18 cellular contexts compared by ENCODE assay signal in the genomic region with DNA sequence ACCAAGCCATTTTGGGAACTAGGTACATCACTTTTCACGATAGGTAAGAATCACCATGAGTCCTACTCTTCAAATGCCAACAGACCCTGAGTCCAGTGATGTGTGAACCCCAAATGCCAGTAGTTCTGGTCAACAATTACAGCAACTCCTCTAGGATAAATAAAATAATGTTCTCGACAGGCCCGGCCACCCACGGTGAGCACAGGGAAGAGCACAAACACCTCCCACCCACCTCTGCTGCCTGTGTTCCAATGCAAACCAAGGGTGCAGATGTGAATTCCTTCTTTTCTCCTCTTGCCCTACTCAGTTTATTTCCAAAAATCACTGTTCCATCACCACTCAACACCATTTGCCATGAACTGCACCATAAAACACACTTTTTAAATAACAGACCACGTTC. TPM values are rescaled to one million over a fixed set of nuclear protein-coding genes. Genes with fewer than 3 reads are reported as not detected.
DNase-seq lines count a peak whose midpoint lies in the region; ATAC-seq, FAIRE-seq and TF ChIP-seq lines count a peak whose summit lies in the region.
"Had no signal": no experiment of that assay in that cellular context is flagged by ENCODE, and none has a peak within 500 bp of the region (broad histone marks: within the 10 kb centered on the region; RNA-seq: fewer than 3 reads in every experiment).

No MANE protein-coding gene starts in this region.

- H3K4me1 Mint-ChIP-seq in GM23338 (peaks cover 59% of the 10 kb centered on the region), mesothelial cell of epicardium (peaks cover 54% of the 10 kb centered on the region)
- H3K4me1 Mint-ChIP-seq: CD8-positive, alpha-beta memory T cell had no signal

- no peaks in the 10 kb centered on the region for H3F3A ChIP-seq in GM23338 (replicated peaks; ENCODE audit: low read depth)

- H3K79me2 ChIP-seq in GM23338 (replicated peaks; ENCODE audit: insufficient read depth) (peaks cover 7% of the 10 kb centered on the region; the same call in 1 of the 2 replicates), H1 (ENCODE audit: control insufficient read depth in 1 of 2, insufficient read depth in 2 of 2, low read length in 2 of 2) (no peaks in the 10 kb centered on the region)

- no peak overlapping the region for H3K56ac ChIP-seq in H1 (replicated peaks; ENCODE audit: insufficient read length, low read depth, low read length)

- no peak overlapping the region for H2BK15ac ChIP-seq in H1 (ENCODE audit: low read length)

- no peak overlapping the region for H2AK5ac ChIP-seq in H1 (ENCODE audit: low read depth, low read length)

- intact Hi-C loops in heart right ventricle (cut with DNase I), result no loop called here

- peak overlapping the region; percentile 3 for H4K91ac ChIP-seq in H1 (replicated peaks; ENCODE audit: insufficient read length, low read length)

- H2AFZ ChIP-seq in GM23338 (no peak overlapping the region), H1 (ENCODE audit: low read length) (no peak overlapping the region)

- no peak overlapping the region for H3K18ac ChIP-seq in H1 (ENCODE audit: extremely low read depth, low read length)

- H3K27me3 ChIP-seq in GM23338 (ENCODE audit: insufficient read depth) (no peaks in the 10 kb centered on the region), H1 (replicated peaks in 1 of 4; ENCODE audit: control insufficient read depth in 3 of 4, extremely low read depth in 1 of 4, insufficient read depth in 3 of 4, low read length in 3 of 4) (0 out of 7 replicates have a peak, but pooled peaks cover 0 to 2% (median 0%) of the 10 kb centered on the region in 4 experiments), thoracic aorta (replicated peaks; ENCODE audit: insufficient read depth) (no peaks in the 10 kb centered on the region), heart right ventricle (no peaks in the 10 kb centered on the region)
- H3K27me3 ChIP-seq: BLaER1 had no signal

- H4K8ac ChIP-seq in H1 (ENCODE audit: extremely low read depth, insufficient read depth, low read length), result no peak overlapping the region

- no peak overlapping the region for H3K4me3 ChIP-seq in GM23338
- no peak overlapping the region for H3K4me3 ChIP-seq in H1 (ENCODE audit: extremely low read depth in 1 of 4, insufficient read depth in 2 of 4, low read depth in 3 of 4, low read length in 4 of 4)
- H3K4me3 ChIP-seq in thoracic aorta, result peak overlapping the region; percentile 1
- no peak overlapping the region for H3K4me3 ChIP-seq in heart right ventricle
- H3K4me3 ChIP-seq: BLaER1 had no signal

- H2BK5ac ChIP-seq in H1 (ENCODE audit: low read depth, low read length), result peak overlapping the region; percentile 36; the same call in 1 of the 2 replicates

- no peaks in the 10 kb centered on the region for H3K23me2 ChIP-seq in H1 (ENCODE audit: low read depth, low read length)

- 0 out of 2 replicates have a peak overlapping the region, but pooled peaks have one; percentile 5 for H2BK12ac ChIP-seq in H1 (ENCODE audit: low read depth, low read length)

- no peaks in the 10 kb centered on the region for H3K9me3 Mint-ChIP-seq in GM23338
- H3K9me3 Mint-ChIP-seq in mesothelial cell of epicardium, result peaks cover 6% of the 10 kb centered on the region

- WGBS in H1 (ENCODE audit: extremely low coverage in 1 of 2, insufficient coverage in 1 of 2, insufficient read length in 1 of 2, insufficient replicate concordance in 2 of 2, low coverage in 1 of 2, low lambda C conversion rate in 2 of 2, missing lambda C conversion rate in 1 of 2), 2 experiments, result 63% methylated on average over 5 of the region's 5 CpGs; no CpG with 5 or more reads in 1 of the 2 experiments
- 98 to 99% methylated on average over 5 of the region's 5 CpGs for WGBS in heart right ventricle, 2 donors

- no peaks in the 10 kb centered on the region for H3K9me2 ChIP-seq in GM23338 (ENCODE audit: insufficient read depth)

- H3K36me3 Mint-ChIP-seq in GM23338 (ENCODE audit: low read depth) (peaks cover 9% of the 10 kb centered on the region), mesothelial cell of epicardium (peaks cover 24% of the 10 kb centered on the region)
- H3K36me3 Mint-ChIP-seq: CD8-positive, alpha-beta memory T cell had no signal

- H3K4me2 ChIP-seq in GM23338 (peak overlapping the region; percentile 52), H1 (ENCODE audit: insufficient read depth in 1 of 2, low read depth in 2 of 2, low read length in 2 of 2) (peak overlapping the region; percentile 8 to 14; a peak in 1 of 4 replicates)
- H3K4me2 ChIP-seq: BLaER1 had no signal

- H3K36me3 ChIP-seq in GM23338 (ENCODE audit: insufficient read depth), result no peaks in the 10 kb centered on the region
- no peaks in the 10 kb centered on the region for H3K36me3 ChIP-seq in H1 (ENCODE audit: control insufficient read depth in 2 of 4, insufficient read depth in 4 of 4, low read length in 3 of 4)
- H3K36me3 ChIP-seq in thoracic aorta, result no peaks in the 10 kb centered on the region
- H3K36me3 ChIP-seq in heart right ventricle, result no peaks in the 10 kb centered on the region

- no peak overlapping the region for H2BK120ac ChIP-seq in H1 (replicated peaks; ENCODE audit: low read depth, low read length)

- H3K27ac ChIP-seq in GM23338 (ENCODE audit: low read depth) (0 out of 2 replicates have a peak overlapping the region, but pooled peaks have one; percentile 26), H1 (ENCODE audit: low read depth, low read length) (no peak overlapping the region), thoracic aorta (peak overlapping the region in 1 of 2 donors; percentile 1), heart right ventricle (no peak overlapping the region)
- H3K27ac ChIP-seq: 22Rv1, BLaER1 had no signal

- H3K4ac ChIP-seq in H1 (replicated peaks; ENCODE audit: insufficient read length, low read depth, low read length), result peak overlapping the region; percentile 40

- H3K9me3 ChIP-seq in H1 (ENCODE audit: insufficient read depth in 2 of 2, low read depth in 1 of 2, low read length in 1 of 2) (no peaks in the 10 kb centered on the region), thoracic aorta (no peaks in the 10 kb centered on the region), heart right ventricle (no peaks in the 10 kb centered on the region)
- H3K9me3 ChIP-seq: BLaER1, Caco-2 had no signal

- H3K9ac ChIP-seq in H1 (replicated peaks in 1 of 4; ENCODE audit: extremely low read depth in 1 of 4, low read depth in 3 of 4, low read length in 3 of 4), result no peak overlapping the region
- H3K9ac ChIP-seq: BLaER1 had no signal

- H3K4me3 Mint-ChIP-seq in GM23338 (no peak overlapping the region), mesothelial cell of epicardium (no peak overlapping the region)
- H3K4me3 Mint-ChIP-seq: CD8-positive, alpha-beta memory T cell had no signal

- CTCF ChIA-PET in H1 (lab: Charles Lee; ENCODE audit: partially characterized antibody), result no interaction called here

- TF ChIP-seq RAD21 in H1 (IDR thresholded peaks at IDR 0.05 in 1 of 2, conservative IDR thresholded peaks at IDR 0.05 in 1 of 2; ENCODE audit: low read depth in 2 of 2, low read length in 2 of 2), result no peak

- no peak overlapping the region for H2BK20ac ChIP-seq in H1 (ENCODE audit: low read length)

- POLR2A ChIA-PET in H1 (lab: Charles Lee; ENCODE audit: partially characterized antibody), result no interaction called here

- peaks cover 62% of the 10 kb centered on the region for H3K4me1 ChIP-seq in GM23338 (ENCODE audit: insufficient read depth)
- peaks cover 5 to 23% (median 15%) of the 10 kb centered on the region in 4 experiments; a peak in 6 of 7 replicates for H3K4me1 ChIP-seq in H1 (replicated peaks in 1 of 4; ENCODE audit: control insufficient read depth in 3 of 4, insufficient read depth in 4 of 4, low read length in 3 of 4)
- H3K4me1 ChIP-seq in thoracic aorta (ENCODE audit: control insufficient read depth in 1 of 2, low read depth in 2 of 2), result peaks cover 11 to 62% of the 10 kb centered on the region in 2 donors
- H3K4me1 ChIP-seq in heart right ventricle, result peaks cover 0 to 9% (median 0%) of the 10 kb centered on the region in 9 donors
- H3K4me1 ChIP-seq: BLaER1, Caco-2 had no signal

- no peak for TF ChIP-seq EP300 in H1 (IDR thresholded peaks at IDR 0.05; ENCODE audit: borderline replicate concordance in 1 of 2, low read depth in 2 of 2, low read length in 2 of 2)

- no peaks in the 10 kb centered on the region for H3K79me1 ChIP-seq in H1 (ENCODE audit: low read depth, low read length)

- no peak for TF ChIP-seq CTCF in GM23338 (conservative IDR thresholded peaks at IDR 0.05; ENCODE audit: low read depth in 2 of 2)
- no peak for TF ChIP-seq CTCF in H1 (IDR thresholded peaks at IDR 0.05; ENCODE audit: control extremely low read depth in 1 of 3, insufficient read depth in 1 of 3, low read depth in 1 of 3, low read length in 3 of 3)
- TF ChIP-seq CTCF in mesothelial cell of epicardium (IDR thresholded peaks at IDR 0.05; ENCODE audit: unreplicated experiment), result no peak
- TF ChIP-seq CTCF in thoracic aorta (IDR thresholded peaks at IDR 0.05), result no peak
- TF ChIP-seq CTCF in heart right ventricle (IDR thresholded peaks at IDR 0.05), result no peak

- H3K27ac Mint-ChIP-seq in GM23338, result no peak overlapping the region
- H3K27ac Mint-ChIP-seq in mesothelial cell of epicardium, result peak overlapping the region; percentile 53
- H3K27ac Mint-ChIP-seq: CD8-positive, alpha-beta memory T cell had no signal

- DNase-seq in GM23338 (ENCODE audit: low spot score) (no peak), H1 (ENCODE audit: low read depth in 1 of 2, low spot score in 2 of 2) (no peak), mesothelial cell of epicardium (ENCODE audit: low spot score in 2 of 2, unreplicated experiment in 2 of 2) (no peak), thoracic aorta (ENCODE audit: low spot score) (no peak), NCI-H748 (lab: John Stamatoyannopoulos, UW; ENCODE audit: unreplicated experiment) (no peak), heart right ventricle (no peak)
- DNase-seq: AML-193; Caco-2; CD8-positive, alpha-beta memory T cell; DND-41; GDM1; HCEC 1CT had no signal

- no peak for TF ChIP-seq POLR2A in H1 (IDR thresholded peaks at IDR 0.05; ENCODE audit: control extremely low read depth in 1 of 2, low read depth in 2 of 2, low read length in 2 of 2)

- no peak overlapping the region for H3K23ac ChIP-seq in H1 (ENCODE audit: insufficient read length)

- H3K27me3 Mint-ChIP-seq in GM23338 (ENCODE audit: insufficient read depth, low read depth, poor library complexity) (peaks cover 2% of the 10 kb centered on the region), mesothelial cell of epicardium (ENCODE audit: low read depth) (no peaks in the 10 kb centered on the region)

- no peak for FAIRE-seq in H1 (lab: Jason Lieb, UNC)
- FAIRE-seq: GM12892, HepG2 had no signal

- no peak overlapping the region for H3K14ac ChIP-seq in H1 (ENCODE audit: insufficient read length)

- no peak overlapping the region for H4K5ac ChIP-seq in H1 (ENCODE audit: insufficient read length, low read depth, low read length)

- peak; percentile 79 for ATAC-seq in GM23338
- ATAC-seq in thoracic aorta (ENCODE audit: insufficient number of reproducible peaks, low FRiP score, low read depth), result no peak
- no peak for ATAC-seq in HG03521 (IDR thresholded peaks at IDR 0.05; ENCODE audit: unreplicated experiment)
- no peak for ATAC-seq in heart right ventricle
- ATAC-seq: HepG2 had no signal

- no peaks in the 10 kb centered on the region for H4K20me1 ChIP-seq in GM23338 (replicated peaks; ENCODE audit: insufficient read depth)
- H4K20me1 ChIP-seq in H1 (replicated peaks in 1 of 2; ENCODE audit: control insufficient read depth in 1 of 2, insufficient read depth in 2 of 2, low read length in 2 of 2), result no peaks in the 10 kb centered on the region
- H4K20me1 ChIP-seq: BLaER1 had no signal

RNA-seq across cellular contexts. Expression of gene MPPED2, which starts 33.3 kb away (rescaled TPM):
- total RNA-seq in GM23338 (2014; rRNA removed; shearing (Covaris generic)), result 6.8 and 15.8 TPM in 2 replicates
- polyA plus RNA-seq in GM23338 (2016; fragmentation: Nextera tagmentation; extraction: Ambion mirVana) (2.4 and 4.4 TPM in 2 replicates), H1 (2011; rRNA removed) (1.3 TPM in 2 replicates), heart right ventricle (1 to 10 TPM; 2.2 to 6.1 TPM)
- total RNA-seq in H1 (2021; fragmentation: NEBNext Ultra II Directional; extraction: Animal tissue kit (Norgen Biotek cat#: 25700)), result 3.5 and 6.2 TPM in 2 replicates
- 1.2 TPM for polyA plus RNA-seq in H1 (2011; cell fraction: cytosol; rRNA removed)
- 4.9 TPM for polyA plus RNA-seq in H1 (2011; cell fraction: nucleus; rRNA removed)
- polyA plus RNA-seq in H1 (2012, experiment 1 of 2), result 3.0 to 4.8 TPM (median 3.8 TPM) in 4 replicates
- 2.1 TPM for polyA plus RNA-seq in H1 (2012, experiment 2 of 2)
- polyA plus RNA-seq in H1 (2013, experiment 1 of 2), result 2.7 TPM
- polyA plus RNA-seq in H1 (2013, experiment 2 of 2), result 2.2 TPM
- 7.7 and 10.8 TPM in 2 replicates for polyA minus RNA-seq in H1 (2011; rRNA and poly(A)+ RNA removed)
- 2.0 TPM for polyA minus RNA-seq in H1 (2011; cell fraction: cytosol; rRNA and poly(A)+ RNA removed)
- 22.9 TPM for polyA minus RNA-seq in H1 (2011; cell fraction: nucleus; rRNA and poly(A)+ RNA removed)
- total RNA-seq in mesothelial cell of epicardium (163 to 179 TPM (median 166 TPM) in 3 replicates), thoracic aorta (10 to 100 TPM; 16.0 to 18.8 TPM), heart right ventricle (10 to 100 TPM in 8 of 10 donors, 1 to 10 TPM in 2; 6.5 to 15.1 (median 10.6) TPM)
- total RNA-seq: Caco-2; CD8-positive, alpha-beta memory T cell; HepG2; HT1080 had no signal
- polyA plus RNA-seq: HepG2 had no signal
